ENCODE assay signal across 8 cellular contexts in genomic region chr18:43571078-43571689, GRCh38.
A peak's percentile ranks its signal among the peaks of the same experiment; 100 is the strongest.
DNase-seq lines count a peak whose midpoint lies in the region; ATAC-seq and TF ChIP-seq lines count a peak whose summit lies in the region.

No MANE protein-coding gene starts in this region.

- no peaks in the 10 kb centered on the region for H3K27me3 Mint-ChIP-seq in Caco-2 (ENCODE audit: insufficient read depth, unreplicated experiment)
- H3K27me3 Mint-ChIP-seq in neural progenitor cell (ENCODE audit: insufficient read depth, low read depth): no peaks in the 10 kb centered on the region

- H3K79me2 ChIP-seq in KMS-11 (ENCODE audit: insufficient read depth, low read depth) (no peaks in the 10 kb centered on the region), neural progenitor cell (ENCODE audit: low read depth) (no peaks in the 10 kb centered on the region)

- no peaks in the 10 kb centered on the region for H3K4me1 ChIP-seq in Caco-2
- peaks cover 49% of the 10 kb centered on the region for H3K4me1 ChIP-seq in KMS-11 (ENCODE audit: low read depth, poor library complexity, severe bottlenecking)
- no peaks in the 10 kb centered on the region for H3K4me1 ChIP-seq in neural progenitor cell

- H3K4me3 ChIP-seq in Caco-2 (ENCODE audit: low read depth, low read length) (no peak overlapping the region), KMS-11 (IDR thresholded peaks at IDR 0.05; ENCODE audit: insufficient read depth, low read depth, low read length) (no peak overlapping the region), epithelial cell of proximal tubule (ENCODE audit: low read depth, low read length) (no peak overlapping the region), neural progenitor cell (no peak overlapping the region)

- intact Hi-C loops in Caco-2 (cut with micrococcal nuclease; ENCODE audit: unreplicated experiment): loop anchor here (1.0 kb wide), 2 partner anchors 16 to 25 kb away; no protein-coding TSS in a partner anchor

- H3K9ac ChIP-seq in KMS-11 (no peak overlapping the region), neural progenitor cell (no peak overlapping the region)

- CTCF ChIA-PET in Caco-2 (lab: Charles Lee): interaction anchor here (0.7 to 1.0 kb wide), 2 partner anchors 17 to 1976 kb away, joined by 3 to 5 read pairs; no protein-coding TSS in a partner anchor

- H3K4me3 Mint-ChIP-seq in Caco-2 (ENCODE audit: unreplicated experiment): no peak overlapping the region
- no peak overlapping the region for H3K4me3 Mint-ChIP-seq in neural progenitor cell

- no peaks in the 10 kb centered on the region for H3K9me3 ChIP-seq in Caco-2
- no peaks in the 10 kb centered on the region for H3K9me3 ChIP-seq in neural progenitor cell (ENCODE audit: low read depth)

- no TSS peak for BruUV-seq in Caco-2 (replicated peaks; lab: Mats Ljungman, UMichigan)

- ATAC-seq in GM19043 (IDR thresholded peaks at IDR 0.05; ENCODE audit: low read depth, unreplicated experiment): peak; percentile 53

- H3K36me3 ChIP-seq in Caco-2 (ENCODE audit: control insufficient read depth, insufficient read depth, low read length): no peaks in the 10 kb centered on the region
- no peaks in the 10 kb centered on the region for H3K36me3 ChIP-seq in KMS-11 (ENCODE audit: insufficient read depth)
- no peaks in the 10 kb centered on the region for H3K36me3 ChIP-seq in neural progenitor cell

- no peaks in the 10 kb centered on the region for H3K4me1 Mint-ChIP-seq in Caco-2 (ENCODE audit: low read depth, unreplicated experiment)
- no peaks in the 10 kb centered on the region for H3K4me1 Mint-ChIP-seq in neural progenitor cell

- H2AFZ ChIP-seq in KMS-11 (ENCODE audit: low read depth): peak overlapping the region; percentile 38; the same call in 1 of the 2 replicates
- H2AFZ ChIP-seq in neural progenitor cell (replicated peaks): no peak overlapping the region

- POLR2A ChIA-PET in Caco-2 (lab: Charles Lee): no interaction called here

- peak; percentile 33 to 38 for TF ChIP-seq CTCF in Caco-2 (IDR thresholded peaks at IDR 0.05; ENCODE audit: insufficient read depth in 1 of 2, low read depth in 1 of 2, low read length in 1 of 2, severe bottlenecking in 1 of 2, unreplicated experiment in 1 of 2)
- TF ChIP-seq CTCF in KMS-11 (conservative IDR thresholded peaks at IDR 0.05; ENCODE audit: low read depth, low read length): peak; percentile 97
- TF ChIP-seq CTCF in epithelial cell of proximal tubule (conservative IDR thresholded peaks at IDR 0.05; ENCODE audit: low read depth, low read length): peak; percentile 78
- peak; percentile 90 for TF ChIP-seq CTCF in neural progenitor cell (IDR thresholded peaks at IDR 0.05)

- H3K27me3 ChIP-seq in Caco-2 (replicated peaks; ENCODE audit: control insufficient read depth, insufficient read depth, low read length): no peaks in the 10 kb centered on the region
- no peaks in the 10 kb centered on the region for H3K27me3 ChIP-seq in KMS-11 (ENCODE audit: insufficient read depth, low read depth)
- H3K27me3 ChIP-seq in neural progenitor cell: no peaks in the 10 kb centered on the region

- H3K9me3 Mint-ChIP-seq in Caco-2 (ENCODE audit: unreplicated experiment): no peaks in the 10 kb centered on the region
- no peaks in the 10 kb centered on the region for H3K9me3 Mint-ChIP-seq in neural progenitor cell

- no peaks in the 10 kb centered on the region for H4K20me1 ChIP-seq in KMS-11 (ENCODE audit: insufficient read depth)
- H4K20me1 ChIP-seq in neural progenitor cell (ENCODE audit: low read depth): no peaks in the 10 kb centered on the region

- H3K4me2 ChIP-seq in KMS-11 (peak overlapping the region; percentile 72), neural progenitor cell (no peak overlapping the region)

- H3K27ac ChIP-seq in KMS-11 (peak overlapping the region; percentile 74; the same call in 1 of the 2 replicates), neural progenitor cell (no peak overlapping the region)

- peak in 1 of 2 experiments; percentile 18 for DNase-seq in Caco-2
- DNase-seq in RKO (ENCODE audit: low spot score): peak; percentile 52
- peak; percentile 15 for DNase-seq in epithelial cell of proximal tubule (ENCODE audit: low read depth)
- DNase-seq in neural progenitor cell (ENCODE audit: low spot score): peak; percentile 65
- no peak for DNase-seq in HuH-7.5 (ENCODE audit: low spot score)
- DNase-seq in NK-92 treated with Interleukin-12 subunit alpha and Interleukin-12 subunit beta, amount 100 ng/mL, for 24 hours (lab: John Stamatoyannopoulos, UW): no peak

- no peaks in the 10 kb centered on the region for H3K36me3 Mint-ChIP-seq in Caco-2 (ENCODE audit: insufficient read depth, unreplicated experiment)
- H3K36me3 Mint-ChIP-seq in neural progenitor cell: no peaks in the 10 kb centered on the region

- no peaks in the 10 kb centered on the region for H3F3A ChIP-seq in neural progenitor cell (ENCODE audit: low read depth)

- no peak overlapping the region for H3K27ac Mint-ChIP-seq in Caco-2 (ENCODE audit: unreplicated experiment)
- no peak overlapping the region for H3K27ac Mint-ChIP-seq in neural progenitor cell

Comparison
In these comparisons a context has a peak if more than half of its experiments do, and no peak if none do; other contexts are left out.
1. DNase-seq: peak in RKO (single experiment), epithelial cell of proximal tubule (single experiment) and neural progenitor cell (single experiment); none in HuH-7.5 (single experiment) and NK-92 treated with Interleukin-12 subunit alpha and Interleukin-12 subunit beta, amount 100 ng/mL, for 24 hours (single experiment).
2. CTCF ChIP-seq: peak in every context shown above with its lines; median percentile 97 in KMS-11; 90 in neural progenitor cell; 78 in epithelial cell of proximal tubule; 36 in Caco-2.